28 cellular contexts compared by ENCODE assay signal in the genomic region with DNA sequence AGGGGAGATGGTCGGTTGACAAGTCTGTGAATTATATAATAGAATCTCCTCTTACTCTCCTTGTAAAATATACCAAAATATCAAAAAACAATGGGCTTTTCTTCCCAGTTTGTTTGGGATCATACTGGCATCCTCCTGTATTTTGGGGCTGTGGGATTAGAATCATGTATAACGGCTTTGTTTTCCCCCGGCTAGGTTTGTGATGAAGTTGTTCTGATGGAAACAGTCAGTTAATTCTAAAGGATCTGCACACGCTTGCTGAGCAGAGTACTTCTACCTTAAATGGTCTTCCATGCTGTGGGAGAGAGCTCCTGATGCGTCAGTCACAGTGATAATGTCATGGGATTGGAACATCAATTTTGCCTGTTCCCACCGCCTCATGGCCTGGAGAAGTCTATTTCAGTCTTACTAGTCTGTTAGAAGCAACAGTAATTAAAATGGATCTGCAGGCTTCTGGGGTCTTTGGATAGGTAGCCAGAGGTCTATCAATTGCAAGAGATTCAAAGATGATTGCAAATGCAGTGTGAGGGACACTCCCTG.
"Had no signal": no experiment of that assay in that cellular context is flagged by ENCODE, and none has a peak within 500 bp of the region (broad histone marks: within the 10 kb centered on the region; RNA-seq: fewer than 3 reads in every experiment).

No MANE protein-coding gene starts in this region.

- H3K36me3 ChIP-seq: brain microvascular endothelial cell, gastrocnemius medialis, heart right ventricle had no signal

- H3K4me3 ChIP-seq: coronary artery, dorsolateral prefrontal cortex, gastrocnemius medialis, heart right ventricle had no signal

- H3K27me3 Mint-ChIP-seq: activated CD8-positive, alpha-beta T cell treated with anti-CD3 and anti-CD28 coated beads for 36 hours; activated naive CD4-positive, alpha-beta T cell treated with anti-CD3 and anti-CD28 coated beads, Interleukin-2, amount 50 U/mL, for 24 hours; activated naive CD8-positive, alpha-beta T cell treated with anti-CD3 and anti-CD28 coated beads, Interleukin-2, amount 10 ng/mL, durations not matched to agents 7 days and 5 days; central memory CD8-positive, alpha-beta T cell; dendritic cell treated with granulocyte-macrophage colony-stimulating factor and Interleukin-4, amounts not matched to agents 40 ng/mL and 50 ng/mL, for 4 days had no signal

- H3K4me3 Mint-ChIP-seq: activated CD8-positive, alpha-beta T cell treated with anti-CD3 and anti-CD28 coated beads for 36 hours; activated naive CD4-positive, alpha-beta T cell treated with anti-CD3 and anti-CD28 coated beads for 36 hours; activated naive CD4-positive, alpha-beta T cell treated with anti-CD3 and anti-CD28 coated beads, Interleukin-2, amount 50 U/mL, for 24 hours; activated naive CD8-positive, alpha-beta T cell treated with anti-CD3 and anti-CD28 coated beads, Interleukin-2, amount 10 ng/mL, durations not matched to agents 7 days and 5 days; activated T-cell treated with anti-CD3 and anti-CD28 coated beads, Interleukin-2, amount 50 U/mL, for 4 hours; central memory CD8-positive, alpha-beta T cell; dendritic cell treated with granulocyte-macrophage colony-stimulating factor and Interleukin-4, amounts not matched to agents 40 ng/mL and 50 ng/mL, for 4 days; endodermal cell; WTC11 had no signal

- H3K9me3 ChIP-seq: gastrocnemius medialis, heart right ventricle had no signal

- H3K36me3 Mint-ChIP-seq: activated naive CD4-positive, alpha-beta T cell treated with anti-CD3 and anti-CD28 coated beads, Interleukin-2, amount 50 U/mL, for 24 hours; WTC11 had no signal

- H3K9me3 Mint-ChIP-seq: activated CD8-positive, alpha-beta T cell treated with anti-CD3 and anti-CD28 coated beads for 36 hours; activated naive CD4-positive, alpha-beta T cell treated with anti-CD3 and anti-CD28 coated beads for 36 hours; activated naive CD4-positive, alpha-beta T cell treated with anti-CD3 and anti-CD28 coated beads, Interleukin-2, amount 50 U/mL, for 24 hours; activated naive CD8-positive, alpha-beta T cell treated with anti-CD3 and anti-CD28 coated beads, Interleukin-2, amount 10 ng/mL, durations not matched to agents 7 days and 5 days; activated T-cell treated with anti-CD3 and anti-CD28 coated beads, Interleukin-2, amount 50 U/mL, for 4 hours; activated T-helper 2 cell treated with anti-CD3 and anti-CD28 coated beads, Interferon-gamma antibody, Interleukin-2, Interleukin-4, amounts not matched to agents 10 μg/mL and 5 μg/mL and 100 μg/mL, durations not matched to agents 14 hours and 24 hours and 36 hours; central memory CD8-positive, alpha-beta T cell; dendritic cell treated with granulocyte-macrophage colony-stimulating factor and Interleukin-4, amounts not matched to agents 40 ng/mL and 50 ng/mL, for 4 days; endodermal cell; WTC11 had no signal

- ATAC-seq: activated CD4-positive, CD25-positive, alpha-beta regulatory T cell treated with anti-CD3 and anti-CD28 coated beads, Interleukin-2, amount 50 U/mL, for 24 hours; activated CD8-positive, alpha-beta T cell treated with anti-CD3 and anti-CD28 coated beads for 36 hours; activated T-cell treated with anti-CD3 and anti-CD28 coated beads, Interleukin-2, amount 50 U/mL, for 4 hours; esophagus mucosa; gastrocnemius medialis; WTC11 had no signal

- DNase-seq: activated CD4-positive, alpha-beta T cell treated with anti-CD3 and anti-CD28 coated beads for 48 hours; activated CD4-positive, alpha-beta T cell treated with anti-CD3 and anti-CD28 coated beads, Interleukin-2, amount 50 U/mL, for 1 hour; activated CD4-positive, alpha-beta T cell treated with anti-CD3 and anti-CD28 coated beads, Interleukin-2, amount 50 U/mL, for 48 hours; activated CD8-positive, alpha-beta memory T cell treated with anti-CD3 and anti-CD28 coated beads for 24 hours; activated CD8-positive, alpha-beta T cell treated with anti-CD3 and anti-CD28 coated beads for 36 hours; activated effector memory CD4-positive, alpha-beta T cell treated with anti-CD3 and anti-CD28 coated beads, Interleukin-2, amount 50 U/mL, for 16 hours; activated naive CD4-positive, alpha-beta T cell treated with anti-CD3 and anti-CD28 coated beads for 36 hours; activated naive CD8-positive, alpha-beta T cell treated with anti-CD3 and anti-CD28 coated beads, Interleukin-2, amount 10 ng/mL, durations not matched to agents 7 days and 5 days; activated T-cell treated with anti-CD3 and anti-CD28 coated beads, Interleukin-2, amount 50 U/mL, for 4 hours; amniotic stem cell; anterior cingulate cortex; brain microvascular endothelial cell; dorsolateral prefrontal cortex; effector memory CD4-positive, alpha-beta T cell; endodermal cell; foreskin fibroblast; gastrocnemius medialis; heart right ventricle; T-helper 1 cell; T-helper 2 cell had no signal

- H3K27ac ChIP-seq: brain microvascular endothelial cell, coronary artery, dorsolateral prefrontal cortex, gastrocnemius medialis, heart right ventricle had no signal

- H3K27me3 ChIP-seq: brain microvascular endothelial cell, dorsolateral prefrontal cortex, gastrocnemius medialis, heart right ventricle had no signal

- H3K27ac Mint-ChIP-seq: activated CD8-positive, alpha-beta T cell treated with anti-CD3 and anti-CD28 coated beads for 36 hours; activated naive CD4-positive, alpha-beta T cell treated with anti-CD3 and anti-CD28 coated beads for 36 hours; activated naive CD8-positive, alpha-beta T cell treated with anti-CD3 and anti-CD28 coated beads, Interleukin-2, amount 10 ng/mL, durations not matched to agents 7 days and 5 days; activated T-helper 2 cell treated with anti-CD3 and anti-CD28 coated beads, Interferon-gamma antibody, Interleukin-2, Interleukin-4, amounts not matched to agents 10 μg/mL and 5 μg/mL and 100 μg/mL, durations not matched to agents 14 hours and 24 hours and 36 hours; dendritic cell treated with granulocyte-macrophage colony-stimulating factor and Interleukin-4, amounts not matched to agents 40 ng/mL and 50 ng/mL, for 4 days; endodermal cell had no signal

- H3K4me1 ChIP-seq: gastrocnemius medialis had no signal
